1 cellular context compared by ENCODE assay signal in the genomic region with DNA sequence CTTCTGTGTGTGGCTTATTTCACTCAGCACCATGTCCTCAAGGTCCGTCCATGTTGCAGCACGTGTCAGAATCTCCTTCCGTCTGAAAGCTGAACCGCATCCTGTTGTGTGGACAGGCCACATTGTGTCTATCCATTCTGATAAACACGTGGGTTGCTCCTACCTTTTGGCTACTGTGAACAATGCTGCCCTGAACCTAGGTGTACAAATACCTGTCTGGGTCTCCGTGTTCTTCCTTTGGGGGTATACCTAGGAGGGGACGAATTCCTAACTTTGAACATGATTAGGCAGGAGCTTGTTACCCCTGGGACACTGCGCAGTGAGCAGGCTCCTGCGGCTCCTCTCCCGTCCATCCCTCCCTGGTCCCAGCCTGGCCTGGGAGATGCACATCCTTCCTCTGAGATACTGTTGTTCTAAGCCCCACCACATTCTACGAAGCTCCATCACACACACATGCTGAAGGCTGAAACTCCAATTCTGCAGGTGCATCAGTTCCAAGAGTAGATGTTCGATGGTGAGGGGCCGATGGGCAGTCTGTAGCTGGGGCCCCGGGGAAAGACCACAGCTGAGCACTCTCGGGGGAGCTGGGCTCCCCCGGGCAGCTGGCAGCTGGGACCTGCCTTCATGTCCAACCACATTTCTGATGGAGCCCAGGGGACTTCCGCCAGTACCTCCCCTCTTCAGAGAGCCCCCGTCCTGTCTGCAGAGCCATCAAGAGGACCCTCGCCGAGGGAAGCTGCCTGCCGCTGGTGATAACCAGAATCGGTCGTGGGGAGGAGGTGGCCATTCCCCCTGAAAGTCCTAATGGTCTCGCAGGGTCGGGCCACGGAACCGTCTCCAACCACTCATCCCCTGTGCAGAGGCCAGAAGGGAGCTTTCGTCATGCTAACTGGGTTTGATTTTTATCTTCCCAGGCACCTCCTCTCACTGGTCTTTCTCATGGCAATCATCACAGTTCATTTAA.
TF ChIP-seq lines count a peak whose summit lies in the region.

No MANE protein-coding gene starts in this region.

TF ChIP-seq in HepG2, 621 proteins besides CTCF, POLR2A, EP300 and RAD21:
- no peak for TF ChIP-seq ZSCAN12 (CRISPR knock-in tag; IDR thresholded peaks at IDR 0.05)
- TF ChIP-seq MNT (IDR thresholded peaks at IDR 0.05) = peak; percentile 41; the same call in 1 of the 2 replicates
TF ChIP-seq in HepG2: peak in this region for 1.
